ENCODE assay signal across 1 cellular context in genomic region chr2:9234680-9235387, GRCh38.
TF ChIP-seq lines count a peak whose summit lies in the region.

No MANE protein-coding gene starts in this region.

TF ChIP-seq in HepG2, 621 proteins besides CTCF, POLR2A, EP300 and RAD21 (continued from another document and continues in another):
- TF ChIP-seq CERS6 (CRISPR knock-in tag; IDR thresholded peaks at IDR 0.05): no peak
- TF ChIP-seq ZNF33A (CRISPR knock-in tag; IDR thresholded peaks at IDR 0.05; ENCODE audit: borderline replicate concordance): no peak
- TF ChIP-seq ZNF543 (CRISPR knock-in tag; IDR thresholded peaks at IDR 0.05): 0 out of 2 replicates have a peak, but pooled peaks have one; percentile 33
- no peak for TF ChIP-seq SIN3B (IDR thresholded peaks at IDR 0.05; ENCODE audit: low read length)
- TF ChIP-seq KAT8 (CRISPR knock-in tag; IDR thresholded peaks at IDR 0.05): peak; percentile 42; the same call in 1 of the 2 replicates
- TF ChIP-seq TBL1XR1 (IDR thresholded peaks at IDR 0.05; ENCODE audit: borderline replicate concordance, low read length, partially characterized antibody): no peak
- TF ChIP-seq SETDB1 (CRISPR knock-in tag; IDR thresholded peaks at IDR 0.05; ENCODE audit: borderline replicate concordance): no peak
- 0 out of 2 replicates have a peak, but pooled peaks have one; percentile 56 for TF ChIP-seq ZNF20 (CRISPR knock-in tag; IDR thresholded peaks at IDR 0.05)
- TF ChIP-seq FIP1L1 (IDR thresholded peaks at IDR 0.05; ENCODE audit: borderline replicate concordance, insufficient read depth, low read depth, low read length): no peak
- TF ChIP-seq GTF3A (CRISPR knock-in tag; conservative IDR thresholded peaks at IDR 0.05): no peak
- peak; percentile 84 for TF ChIP-seq FOXA3 (CRISPR knock-in tag; IDR thresholded peaks at IDR 0.05)
- no peak for TF ChIP-seq KDM4B (CRISPR knock-in tag; IDR thresholded peaks at IDR 0.05)
- no peak for TF ChIP-seq ZNF232 (CRISPR knock-in tag; IDR thresholded peaks at IDR 0.05; ENCODE audit: borderline replicate concordance)
- TF ChIP-seq HNF4G (IDR thresholded peaks at IDR 0.05; ENCODE audit: borderline replicate concordance, low read depth, low read length): no peak
- TF ChIP-seq HNF4G (CRISPR knock-in tag; IDR thresholded peaks at IDR 0.05; ENCODE audit: borderline replicate concordance, low read depth): peak; percentile 43; the same call in 1 of the 2 replicates
- no peak for TF ChIP-seq ZBTB10 (CRISPR knock-in tag; IDR thresholded peaks at IDR 0.05; ENCODE audit: borderline replicate concordance)
- no peak for TF ChIP-seq ZBTB21 (CRISPR knock-in tag; IDR thresholded peaks at IDR 0.05)
- TF ChIP-seq FOSL2 (CRISPR knock-in tag; IDR thresholded peaks at IDR 0.05): peak; percentile 96
- TF ChIP-seq SP2 (CRISPR knock-in tag; IDR thresholded peaks at IDR 0.05): no peak
- no peak for TF ChIP-seq ZNF7 (CRISPR knock-in tag; IDR thresholded peaks at IDR 0.05)
- no peak for TF ChIP-seq SNAI1 (CRISPR knock-in tag; IDR thresholded peaks at IDR 0.05; ENCODE audit: borderline replicate concordance)
- TF ChIP-seq ARNT2 (CRISPR knock-in tag; IDR thresholded peaks at IDR 0.05; ENCODE audit: low read depth): no peak
- no peak for TF ChIP-seq ZNF772 (CRISPR knock-in tag; IDR thresholded peaks at IDR 0.05)
- TF ChIP-seq CHCHD3 (CRISPR knock-in tag; IDR thresholded peaks at IDR 0.05): no peak
- TF ChIP-seq ZNF768 (CRISPR knock-in tag; IDR thresholded peaks at IDR 0.05): no peak
- TF ChIP-seq SNAPC5 (CRISPR knock-in tag; IDR thresholded peaks at IDR 0.05; ENCODE audit: borderline replicate concordance): no peak
- TF ChIP-seq REXO4 (CRISPR knock-in tag; IDR thresholded peaks at IDR 0.05; ENCODE audit: borderline replicate concordance): no peak
- peak; percentile 50; the same call in 1 of the 2 replicates for TF ChIP-seq CREM (IDR thresholded peaks at IDR 0.05)
- no peak for TF ChIP-seq CREM (CRISPR knock-in tag; IDR thresholded peaks at IDR 0.05)
- 0 out of 2 replicates have a peak, but pooled peaks have one; percentile 33 for TF ChIP-seq MTERF4 (CRISPR knock-in tag; IDR thresholded peaks at IDR 0.05)
- TF ChIP-seq TIGD3 (CRISPR knock-in tag; IDR thresholded peaks at IDR 0.05; ENCODE audit: borderline replicate concordance): no peak
- no peak for TF ChIP-seq DMTF1 (CRISPR knock-in tag; IDR thresholded peaks at IDR 0.05)
- TF ChIP-seq SRSF4 (IDR thresholded peaks at IDR 0.05; ENCODE audit: low read depth, low read length, poor library complexity, severe bottlenecking): no peak
- TF ChIP-seq ATF6 (CRISPR knock-in tag; conservative IDR thresholded peaks at IDR 0.05): no peak
- TF ChIP-seq DNMT1 (CRISPR knock-in tag; IDR thresholded peaks at IDR 0.05): no peak
- no peak for TF ChIP-seq TRIM22 (IDR thresholded peaks at IDR 0.05)
- TF ChIP-seq ZNF496 (CRISPR knock-in tag; IDR thresholded peaks at IDR 0.05; ENCODE audit: insufficient replicate concordance): no peak
- TF ChIP-seq MED13 (CRISPR knock-in tag; IDR thresholded peaks at IDR 0.05): 0 out of 2 replicates have a peak, but pooled peaks have one; percentile 52
- no peak for TF ChIP-seq SSRP1 (CRISPR knock-in tag; IDR thresholded peaks at IDR 0.05)
- no peak for TF ChIP-seq ZNF550 (CRISPR knock-in tag; IDR thresholded peaks at IDR 0.05; ENCODE audit: borderline replicate concordance)
- TF ChIP-seq ZNF142 (CRISPR knock-in tag; IDR thresholded peaks at IDR 0.05): no peak
- TF ChIP-seq NCOR1 (IDR thresholded peaks at IDR 0.05; ENCODE audit: borderline replicate concordance, low read length): no peak
- TF ChIP-seq ZGPAT (CRISPR knock-in tag; IDR thresholded peaks at IDR 0.05): peak; percentile 68; the same call in 1 of the 2 replicates
